In the genomic region with DNA sequence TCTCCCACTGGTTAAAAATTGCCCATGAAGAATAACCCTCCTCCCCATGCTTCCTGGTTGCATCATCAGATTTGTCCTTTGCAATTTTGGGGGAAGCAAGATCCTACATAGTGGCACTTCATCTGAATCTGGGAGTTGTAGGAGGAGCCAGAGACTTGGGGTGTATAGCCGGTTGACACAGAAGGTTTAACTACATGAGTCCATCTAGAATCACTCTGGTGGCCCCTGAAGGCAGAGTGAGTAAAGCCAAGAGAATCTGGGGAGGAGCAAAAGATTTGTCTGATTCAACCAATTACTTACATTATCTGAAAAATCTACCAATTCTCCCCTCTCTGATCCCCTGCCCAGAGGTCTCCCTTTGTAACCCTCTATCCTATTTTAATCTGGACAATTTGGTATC, we compare ENCODE assay signal across 18 cellular contexts. TPM values are rescaled to one million over a fixed set of nuclear protein-coding genes. Genes with fewer than 3 reads are reported as not detected.
A peak's percentile ranks its signal among the peaks of the same experiment; 100 is the strongest.
DNase-seq lines count a peak whose midpoint lies in the region; ATAC-seq and TF ChIP-seq lines count a peak whose summit lies in the region.
"Had no signal": no experiment of that assay in that cellular context is flagged by ENCODE, and none has a peak within 500 bp of the region (broad histone marks: within the 10 kb centered on the region; RNA-seq: fewer than 3 reads in every experiment).

No MANE protein-coding gene starts in this region.

- H3K4me1 ChIP-seq in RWPE2 (ENCODE audit: insufficient read depth, poor library complexity, severe bottlenecking) (no peaks in the 10 kb centered on the region), foreskin keratinocyte (no peaks in the 10 kb centered on the region)

- H3K36me3 ChIP-seq in H7 (replicated peaks; ENCODE audit: control insufficient read depth, insufficient read depth, low read length) (no peaks in the 10 kb centered on the region), RWPE2 (ENCODE audit: low read depth) (no peaks in the 10 kb centered on the region)
- H3K36me3 ChIP-seq: BLaER1, MG63 had no signal

- H3K4me1 Mint-ChIP-seq in activated T-cell treated with anti-CD3 and anti-CD28 coated beads, Interleukin-2, amount 50 U/mL, for 72 hours (ENCODE audit: low read depth), result no peaks in the 10 kb centered on the region
- H3K4me1 Mint-ChIP-seq: CD4-positive, CD25-positive, alpha-beta regulatory T cell had no signal

- H3K4me3 ChIP-seq in H7 (ENCODE audit: insufficient read depth, low read depth, low read length) (no peak overlapping the region), RWPE2 (ENCODE audit: severe bottlenecking) (no peak overlapping the region)
- H3K4me3 ChIP-seq: BLaER1, MG63 had no signal

- H3K27me3 ChIP-seq in H7 (ENCODE audit: control insufficient read depth, insufficient read depth, low read length) (no peaks in the 10 kb centered on the region), RWPE2 (ENCODE audit: insufficient read depth, poor library complexity, severe bottlenecking) (peaks cover 11% of the 10 kb centered on the region), foreskin keratinocyte (peaks cover 4% of the 10 kb centered on the region)
- H3K27me3 ChIP-seq: BLaER1, MG63 had no signal

- no peaks in the 10 kb centered on the region for H3K9me3 ChIP-seq in RWPE2 (ENCODE audit: severe bottlenecking)
- H3K9me3 ChIP-seq: BLaER1, MG63, SK-N-SH had no signal

- H3K9me3 Mint-ChIP-seq in activated T-cell treated with anti-CD3 and anti-CD28 coated beads, Interleukin-2, amount 50 U/mL, for 72 hours, result no peaks in the 10 kb centered on the region
- H3K9me3 Mint-ChIP-seq: CD4-positive, CD25-positive, alpha-beta regulatory T cell had no signal

- H3K4me3 Mint-ChIP-seq in activated T-cell treated with anti-CD3 and anti-CD28 coated beads, Interleukin-2, amount 50 U/mL, for 72 hours, result no peak overlapping the region
- H3K4me3 Mint-ChIP-seq: CD4-positive, CD25-positive, alpha-beta regulatory T cell had no signal

- H3K27ac Mint-ChIP-seq in activated T-cell treated with anti-CD3 and anti-CD28 coated beads, Interleukin-2, amount 50 U/mL, for 72 hours, result no peak overlapping the region
- H3K27ac Mint-ChIP-seq: CD4-positive, CD25-positive, alpha-beta regulatory T cell had no signal

- intact Hi-C loops in cardiac septum (cut with DNase I), result no loop called here

- TF ChIP-seq CTCF in RWPE2 (IDR thresholded peaks at IDR 0.05; ENCODE audit: poor library complexity, severe bottlenecking) (no peak), foreskin keratinocyte (conservative IDR thresholded peaks at IDR 0.05) (no peak)

- H3K27me3 Mint-ChIP-seq in activated T-cell treated with anti-CD3 and anti-CD28 coated beads, Interleukin-2, amount 50 U/mL, for 72 hours (ENCODE audit: low read depth), result peaks cover 38% of the 10 kb centered on the region

- no peak overlapping the region for H3K27ac ChIP-seq in RWPE2 (ENCODE audit: poor library complexity, severe bottlenecking)
- H3K27ac ChIP-seq in foreskin keratinocyte, result no peak overlapping the region
- H3K27ac ChIP-seq: BLaER1 had no signal

- ATAC-seq in RWPE2 (ENCODE audit: low read depth), result peak; percentile 44; the same call in 1 of the 3 replicates
- ATAC-seq in foreskin keratinocyte, result peak; percentile 54
- ATAC-seq in GM18873 (IDR thresholded peaks at IDR 0.05; ENCODE audit: low FRiP score, unreplicated experiment), result no peak
- no peak for ATAC-seq in activated T-cell treated with anti-CD3 and anti-CD28 coated beads, Interleukin-2, amount 50 U/mL, for 72 hours (replicated peaks in 1 of 2)

- DNase-seq in H7 (peak; percentile 19), RWPE2 (ENCODE audit: low spot score) (no peak), foreskin keratinocyte (peak in 1 of 2 donors; percentile 26), cardiac septum (ENCODE audit: low spot score) (no peak)
- no peak for DNase-seq in activated T-cell treated with anti-CD3 and anti-CD28 coated beads, Interleukin-2, amount 50 U/mL, for 72 hours
- DNase-seq in activated CD4-positive, CD25-positive, alpha-beta regulatory T cell treated with anti-CD3 and anti-CD28 coated beads, Interleukin-2, amount 50 U/mL, for 72 hours, result no peak
- DNase-seq: CD4-positive, CD25-positive, alpha-beta regulatory T cell; MG63; NCI-H2029 treated with DMSO at 0.1 percent for 48 hours; NCI-H2227 treated with DMSO at 0.1 percent for 48 hours; NCI-H526 treated with DMSO at 0.1 percent for 48 hours; SW 1271 had no signal

- H3K36me3 Mint-ChIP-seq in activated T-cell treated with anti-CD3 and anti-CD28 coated beads, Interleukin-2, amount 50 U/mL, for 72 hours (ENCODE audit: insufficient read depth in 2 of 2), result peaks cover 0 to 1% of the 10 kb centered on the region in 2 donors
- H3K36me3 Mint-ChIP-seq: CD4-positive, CD25-positive, alpha-beta regulatory T cell had no signal

RNA-seq across cellular contexts. Expression of a gene that starts 50.1 kb away (rescaled TPM):
- 3.2 and 4.7 TPM in 2 replicates for total RNA-seq in H7 (2014; rRNA removed; shearing (Covaris generic))
- total RNA-seq in foreskin keratinocyte (0.11 TPM in 1 of 2 replicates, not detected in the other), cardiac septum (0.11 TPM)
- 0.02 and 0.04 TPM in 2 replicates for polyA plus RNA-seq in foreskin keratinocyte
- total RNA-seq in activated T-cell treated with anti-CD3 and anti-CD28 coated beads, Interleukin-2, amount 50 U/mL, for 72 hours, result under 1 TPM; 0.16 to 0.22 TPM
- total RNA-seq: CD4-positive, CD25-positive, alpha-beta regulatory T cell; HT-29; LHCN-M2; NCI-H460 had no signal
- polyA plus RNA-seq: CD4-positive, CD25-positive, alpha-beta regulatory T cell had no signal

Comparison
In these comparisons a context has a peak if more than half of its experiments do, and no peak if none do; other contexts are left out.
1. ATAC-seq: peak in RWPE2 (single experiment) and foreskin keratinocyte (single experiment); none in GM18873 (single experiment) and activated T-cell treated with anti-CD3 and anti-CD28 coated beads, Interleukin-2, amount 50 U/mL, for 72 hours (0 of 2).